Comparison of ENCODE assay signal across 10 cellular contexts in genomic region chr17:77581480-77581879, GRCh38.
DNase-seq lines count a peak whose midpoint lies in the region; ATAC-seq, FAIRE-seq and TF ChIP-seq lines count a peak whose summit lies in the region.
"Had no signal": no experiment of that assay in that cellular context is flagged by ENCODE, and none has a peak within 500 bp of the region (broad histone marks: within the 10 kb centered on the region; RNA-seq: fewer than 3 reads in every experiment).

No MANE protein-coding gene starts in this region.

- H3K27me3 Mint-ChIP-seq in chondrocyte (ENCODE audit: low read depth), result peaks cover 11% of the 10 kb centered on the region

- H3K4me3 Mint-ChIP-seq in chondrocyte (ENCODE audit: unreplicated experiment), result no peak overlapping the region
- H3K4me3 Mint-ChIP-seq: activated CD8-positive, alpha-beta memory T cell treated with anti-CD3 and anti-CD28 coated beads, Interleukin-2, amount 10 ng/mL, durations not matched to agents 7 days and 5 days had no signal

- intact Hi-C loops in gastrocnemius medialis (cut with DNase I; ENCODE audit: low total_unique reads), result loop anchor here (5.0 kb wide), 1 partner anchor 36 kb away; no protein-coding TSS in a partner anchor

- TF ChIP-seq POLR2A in H54 (IDR thresholded peaks at IDR 0.05; ENCODE audit: low read depth, low read length), result no peak
- no peak for TF ChIP-seq POLR2A in gastrocnemius medialis (IDR thresholded peaks at IDR 0.05)

- ATAC-seq in gastrocnemius medialis (peak; percentile 55 to 76), GM21786 (IDR thresholded peaks at IDR 0.05; ENCODE audit: unreplicated experiment) (no peak)
- ATAC-seq: activated CD8-positive, alpha-beta memory T cell treated with anti-CD3 and anti-CD28 coated beads, Interleukin-2, amount 10 ng/mL, durations not matched to agents 7 days and 5 days had no signal

- no peaks in the 10 kb centered on the region for H3K27me3 ChIP-seq in gastrocnemius medialis
- H3K27me3 ChIP-seq: adrenal gland, testis had no signal

- no peak for TF ChIP-seq CTCF in fibroblast of the aortic adventitia (IDR thresholded peaks at IDR 0.05; ENCODE audit: insufficient read depth, low read length)
- TF ChIP-seq CTCF in gastrocnemius medialis (IDR thresholded peaks at IDR 0.05 in 4 of 5, conservative IDR thresholded peaks at IDR 0.05 in 1 of 5), result no peak
- no peak for TF ChIP-seq CTCF in chondrocyte (IDR thresholded peaks at IDR 0.05)

- FAIRE-seq in H54 (lab: Jason Lieb, UNC), result peak; percentile 11

- H3K27ac ChIP-seq in gastrocnemius medialis, result no peak overlapping the region
- H3K27ac ChIP-seq: adrenal gland, testis had no signal

- no peaks in the 10 kb centered on the region for H3K9me3 ChIP-seq in gastrocnemius medialis
- H3K9me3 ChIP-seq: adrenal gland, testis had no signal

- in situ Hi-C loops in SK-MEL-5 (cut with HindIII; ENCODE audit: low pct_unique_long_range_greater_than_20kb, low sequenced_read_pairs), result no loop called here
- in situ Hi-C loops in gastrocnemius medialis (cut with MboI; ENCODE audit: low sequenced_read_pairs in 4 of 4), result no loop called here

- no peaks in the 10 kb centered on the region for H3K4me1 ChIP-seq in gastrocnemius medialis
- H3K4me1 ChIP-seq: adrenal gland, testis had no signal

- peaks cover 7% of the 10 kb centered on the region for H3K4me1 Mint-ChIP-seq in chondrocyte (ENCODE audit: low read depth)

- no peak overlapping the region for H3K4me3 ChIP-seq in fibroblast of the aortic adventitia (ENCODE audit: low read depth, low read length)
- H3K4me3 ChIP-seq in gastrocnemius medialis, result no peak overlapping the region
- H3K4me3 ChIP-seq: adrenal gland, testis had no signal

- DNase-seq in H54 (ENCODE audit: insufficient read length, low spot score), result no peak
- DNase-seq in SK-MEL-5 (ENCODE audit: low read depth, low spot score), result peak; percentile 71
- peak; percentile 31 for DNase-seq in fibroblast of the aortic adventitia (ENCODE audit: low read depth)
- DNase-seq in gastrocnemius medialis, result no peak
- DNase-seq in chondrocyte (ENCODE audit: low spot score), result no peak
- DNase-seq in NCI-H526 treated with DMSO at 0.1 percent for 48 hours (lab: John Stamatoyannopoulos, UW), result no peak
- DNase-seq: activated CD8-positive, alpha-beta memory T cell treated with anti-CD3 and anti-CD28 coated beads, Interleukin-2, amount 10 ng/mL, durations not matched to agents 7 days and 5 days; adrenal gland; testis had no signal

- H3K36me3 ChIP-seq in gastrocnemius medialis, result no peaks in the 10 kb centered on the region
- H3K36me3 ChIP-seq: adrenal gland had no signal

- H3K9me3 Mint-ChIP-seq in chondrocyte (ENCODE audit: low read depth), result peaks cover 1% of the 10 kb centered on the region

- H3K36me3 Mint-ChIP-seq in chondrocyte (ENCODE audit: low read depth), result peaks cover 2% of the 10 kb centered on the region
- H3K36me3 Mint-ChIP-seq: activated CD8-positive, alpha-beta memory T cell treated with anti-CD3 and anti-CD28 coated beads, Interleukin-2, amount 10 ng/mL, durations not matched to agents 7 days and 5 days had no signal

- H3K27ac Mint-ChIP-seq in chondrocyte (ENCODE audit: unreplicated experiment), result no peak overlapping the region
- H3K27ac Mint-ChIP-seq: activated CD8-positive, alpha-beta memory T cell treated with anti-CD3 and anti-CD28 coated beads, Interleukin-2, amount 10 ng/mL, durations not matched to agents 7 days and 5 days had no signal

Comparison
In these comparisons a context has a peak if more than half of its experiments do, and no peak if none do; other contexts are left out.
1. DNase-seq: peak in SK-MEL-5 (single experiment) and fibroblast of the aortic adventitia (single experiment); none in H54 (single experiment), gastrocnemius medialis (0 of 2), chondrocyte (single experiment) and NCI-H526 treated with DMSO at 0.1 percent for 48 hours (single experiment).